In the genomic region with DNA sequence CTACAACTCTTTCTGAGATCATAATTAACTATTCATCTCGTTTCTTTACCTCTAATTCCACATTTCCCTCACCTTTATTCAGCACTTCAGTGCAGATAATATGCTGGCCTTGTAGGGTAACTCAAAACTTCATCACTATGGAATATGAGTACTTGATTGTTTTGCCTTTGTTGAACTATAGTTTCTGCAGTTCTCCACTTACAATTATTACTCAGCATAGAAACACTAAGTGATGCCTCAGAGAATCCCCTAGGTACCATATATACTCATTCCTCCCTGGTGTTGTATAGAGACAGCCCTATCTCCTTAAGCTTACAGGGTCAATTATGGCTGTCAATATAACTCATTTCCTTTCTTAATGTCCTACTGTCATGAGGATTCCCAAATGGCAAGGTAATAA, we compare ENCODE assay signal across 5 cellular contexts.
"Had no signal": no experiment of that assay in that cellular context is flagged by ENCODE, and none has a peak within 500 bp of the region (broad histone marks: within the 10 kb centered on the region; RNA-seq: fewer than 3 reads in every experiment).

No MANE protein-coding gene starts in this region.

- ATAC-seq: GM23338, K562 had no signal

- DNase-seq: H9, HCEC 1CT, IMR-90 had no signal

- H3K4me2 ChIP-seq: GM23338 had no signal

- H3K27ac Mint-ChIP-seq: GM23338, H9 had no signal

- H3K4me1 Mint-ChIP-seq: GM23338, H9 had no signal

- H3K4me3 ChIP-seq: GM23338, K562 had no signal

- H2AFZ ChIP-seq: GM23338 had no signal

- H3K4me3 Mint-ChIP-seq: GM23338, H9 had no signal
